Comparison of ENCODE assay signal across 9 cellular contexts in the genomic region with DNA sequence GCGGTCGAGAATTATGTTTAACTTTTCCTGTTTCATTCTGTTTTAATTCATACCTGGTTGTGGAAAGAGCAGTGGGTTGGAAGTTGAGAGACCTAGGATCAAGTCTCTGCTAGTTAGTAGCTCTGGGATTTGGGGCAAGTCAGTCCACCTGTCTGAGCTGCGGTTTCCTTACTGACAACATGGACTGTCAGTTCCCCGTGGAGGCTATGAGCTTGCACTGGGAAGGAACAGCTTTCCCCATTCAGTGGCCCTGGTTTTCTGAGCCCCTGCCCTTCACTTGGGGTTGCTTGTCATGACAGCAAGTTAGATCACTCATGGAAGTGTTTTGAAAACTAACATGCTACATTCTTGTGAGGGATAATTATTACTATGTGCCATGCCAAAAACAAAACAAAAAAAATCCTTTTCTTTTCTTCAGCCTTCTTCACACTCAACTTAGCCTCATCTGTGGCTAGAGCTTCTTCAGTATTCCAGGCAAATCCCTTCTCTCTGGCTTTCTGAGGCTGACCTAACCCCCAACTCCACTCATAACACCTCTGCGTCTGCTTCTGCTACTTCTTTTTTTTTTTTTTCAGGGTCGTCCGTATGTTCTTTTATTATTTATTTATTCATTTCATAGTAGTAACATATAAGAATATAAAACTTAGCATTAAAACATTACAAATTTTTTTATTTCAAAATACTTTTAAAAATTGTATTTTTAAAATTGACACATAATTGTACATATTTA. TPM values are rescaled to one million over a fixed set of nuclear protein-coding genes. Genes with fewer than 3 reads are reported as not detected.
DNase-seq lines count a peak whose midpoint lies in the region; ATAC-seq, FAIRE-seq and TF ChIP-seq lines count a peak whose summit lies in the region.
"Had no signal": no experiment of that assay in that cellular context is flagged by ENCODE, and none has a peak within 500 bp of the region (broad histone marks: within the 10 kb centered on the region; RNA-seq: fewer than 3 reads in every experiment).

No MANE protein-coding gene starts in this region.

- H3K4me1 ChIP-seq in A673 (ENCODE audit: insufficient read depth, low read length, poor library complexity, severe bottlenecking) (peaks cover 22% of the 10 kb centered on the region), Loucy (ENCODE audit: insufficient read depth, low read length, poor library complexity, severe bottlenecking) (peaks cover 35% of the 10 kb centered on the region), mucosa of rectum (ENCODE audit: control insufficient read depth in 2 of 2, insufficient read depth in 2 of 2, low read length in 2 of 2) (peaks cover 32 to 35% of the 10 kb centered on the region in 2 donors)

- H3K4me3 ChIP-seq in A673 (ENCODE audit: low read depth, low read length, poor library complexity, severe bottlenecking) (no peak overlapping the region), Loucy (ENCODE audit: low read length, poor library complexity, severe bottlenecking) (peak overlapping the region; percentile 52), bronchial epithelial cell (ENCODE audit: low read depth, low read length) (no peak overlapping the region), mucosa of rectum (ENCODE audit: low read length in 2 of 2) (no peak overlapping the region)

- POLR2A ChIA-PET in A673 (lab: Charles Lee; ENCODE audit: low non-redundant PET) = interaction anchor here (0.5 kb wide), 1 partner anchor 204 kb away, joined by 3 read pairs; no protein-coding TSS in a partner anchor

- H3K4me2 ChIP-seq in Loucy (ENCODE audit: low read depth, low read length, poor library complexity, severe bottlenecking) = peak overlapping the region; percentile 79

- H4K20me1 ChIP-seq in Loucy (ENCODE audit: insufficient read depth, low read length, poor library complexity, severe bottlenecking) = no peaks in the 10 kb centered on the region

- H3K79me2 ChIP-seq in Loucy (ENCODE audit: insufficient read depth, low read length) = no peaks in the 10 kb centered on the region

- BruUV-seq in A673 (replicated peaks; lab: Mats Ljungman, UMichigan) = no TSS peak

- H3K9me3 ChIP-seq in A673 (ENCODE audit: low read depth, low read length, poor library complexity, severe bottlenecking) (no peaks in the 10 kb centered on the region), Loucy (ENCODE audit: insufficient read depth, low read depth, low read length) (no peaks in the 10 kb centered on the region), mucosa of rectum (ENCODE audit: control insufficient read depth in 2 of 2, low read length in 2 of 2) (no peaks in the 10 kb centered on the region)

- H3K9me2 ChIP-seq in Loucy (replicated peaks; ENCODE audit: low read depth, low read length) = no peaks in the 10 kb centered on the region

- CTCF ChIA-PET in A673 (lab: Charles Lee) = no interaction called here

- DNase-seq in A673 (ENCODE audit: low spot score) (no peak), bronchial epithelial cell (ENCODE audit: low read depth) (peak; percentile 81), globus pallidus (ENCODE audit: low spot score) (no peak), NOMO-1 (lab: John Stamatoyannopoulos, UW; ENCODE audit: unreplicated experiment in 2 of 2) (no peak), frontal cortex (ENCODE audit: low spot score in 2 of 2) (no peak)
- DNase-seq: H7 had no signal

- peak overlapping the region; percentile 58 for H2AFZ ChIP-seq in Loucy (ENCODE audit: low read length)

- H3K27ac ChIP-seq in A673 (ENCODE audit: low read depth, low read length, poor library complexity, severe bottlenecking) (peak overlapping the region; percentile 78), mucosa of rectum (ENCODE audit: low read depth in 2 of 2, low read length in 2 of 2) (peak overlapping the region; percentile 92 to 94)

- no peak for ATAC-seq in GM21390 (IDR thresholded peaks at IDR 0.05; ENCODE audit: unreplicated experiment)

- H3K36me3 ChIP-seq in A673 (ENCODE audit: insufficient read depth, low read length, poor library complexity, severe bottlenecking) (no peaks in the 10 kb centered on the region), Loucy (ENCODE audit: insufficient read depth, low read length) (no peaks in the 10 kb centered on the region), bronchial epithelial cell (ENCODE audit: control insufficient read depth, insufficient read depth, low read length) (no peaks in the 10 kb centered on the region), mucosa of rectum (ENCODE audit: control insufficient read depth in 2 of 2, insufficient read depth in 2 of 2, low read length in 2 of 2) (no peaks in the 10 kb centered on the region)

- H3K27me3 ChIP-seq in A673 (replicated peaks; ENCODE audit: insufficient read depth, low read depth, low read length, poor library complexity) (no peaks in the 10 kb centered on the region), Loucy (ENCODE audit: insufficient read depth, low read length, poor library complexity, severe bottlenecking) (no peaks in the 10 kb centered on the region), bronchial epithelial cell (ENCODE audit: control insufficient read depth, insufficient read depth, low read length) (no peaks in the 10 kb centered on the region), mucosa of rectum (ENCODE audit: control insufficient read depth in 2 of 2, insufficient read depth in 2 of 2, low read length in 2 of 2) (no peaks in the 10 kb centered on the region)

- TF ChIP-seq CTCF in A673 (conservative IDR thresholded peaks at IDR 0.05; ENCODE audit: low read depth, low read length) = no peak
- TF ChIP-seq CTCF in Loucy (conservative IDR thresholded peaks at IDR 0.05; ENCODE audit: low read length) = no peak
- TF ChIP-seq CTCF in bronchial epithelial cell (IDR thresholded peaks at IDR 0.05; ENCODE audit: insufficient read depth, low read length, severe bottlenecking) = no peak

- FAIRE-seq in bronchial epithelial cell (lab: Jason Lieb, UNC) (no peak), frontal cortex (lab: Jason Lieb, UNC) (no peak)

- H3K9ac ChIP-seq in Loucy (ENCODE audit: low read depth, low read length, poor library complexity, severe bottlenecking) = peak overlapping the region; percentile 71
- peak overlapping the region; percentile 60 to 78 for H3K9ac ChIP-seq in mucosa of rectum (ENCODE audit: low read depth in 1 of 2, low read length in 2 of 2)

- H3F3A ChIP-seq in Loucy (ENCODE audit: low read depth) = no peaks in the 10 kb centered on the region

- intact Hi-C loops in A673 (cut with micrococcal nuclease; ENCODE audit: unreplicated experiment) = no loop called here

RNA-seq across cellular contexts. Expression of a gene that starts 43.0 kb away (rescaled TPM):
- total RNA-seq in A673 (2021) (40.2 and 43.5 TPM in 2 replicates), bronchial epithelial cell (19.5 and 32.9 TPM in 2 replicates), frontal cortex (67.7 TPM)
